ENCODE assay signal across 16 cellular contexts in the genomic region with DNA sequence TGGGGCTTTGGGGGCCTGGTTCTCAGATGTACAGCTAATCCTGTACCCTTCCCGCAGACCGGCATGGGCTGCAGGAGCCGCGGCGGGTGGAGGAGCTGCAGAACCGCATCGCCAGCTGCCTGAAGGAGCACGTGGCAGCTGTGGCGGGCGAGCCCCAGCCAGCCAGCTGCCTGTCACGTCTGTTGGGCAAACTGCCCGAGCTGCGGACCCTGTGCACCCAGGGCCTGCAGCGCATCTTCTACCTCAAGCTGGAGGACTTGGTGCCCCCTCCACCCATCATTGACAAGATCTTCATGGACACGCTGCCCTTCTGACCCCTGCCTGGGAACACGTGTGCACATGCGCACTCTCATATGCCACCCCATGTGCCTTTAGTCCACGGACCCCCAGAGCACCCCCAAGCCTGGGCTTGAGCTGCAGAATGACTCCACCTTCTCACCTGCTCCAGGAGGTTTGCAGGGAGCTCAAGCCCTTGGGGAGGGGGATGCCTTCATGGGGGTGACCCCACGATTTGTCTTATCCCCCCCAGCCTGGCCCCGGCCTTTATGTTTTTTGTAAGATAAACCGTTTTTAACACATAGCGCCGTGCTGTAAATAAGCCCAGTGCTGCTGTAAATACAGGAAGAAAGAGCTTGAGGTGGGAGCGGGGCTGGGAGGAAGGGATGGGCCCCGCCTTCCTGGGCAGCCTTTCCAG. TPM values are rescaled to one million over a fixed set of nuclear protein-coding genes. Genes with fewer than 3 reads are reported as not detected.
DNase-seq lines count a peak whose midpoint lies in the region; TF ChIP-seq lines count a peak whose summit lies in the region.
"Had no signal": no experiment of that assay in that cellular context is flagged by ENCODE, and none has a peak within 500 bp of the region (broad histone marks: within the 10 kb centered on the region; RNA-seq: fewer than 3 reads in every experiment).

No MANE protein-coding gene starts in this region.

- peak overlapping the region; percentile 9 to 100 (median 84) for H3K27ac ChIP-seq in sigmoid colon
- H3K27ac ChIP-seq: colonic mucosa had no signal

- TF ChIP-seq EP300 in sigmoid colon (IDR thresholded peaks at IDR 0.05): no peak

- peaks cover 0 to 65% (median 41%) of the 10 kb centered on the region in 4 donors for H3K4me1 ChIP-seq in sigmoid colon
- H3K4me1 ChIP-seq: HAP-1 had no signal

- no peak for TF ChIP-seq CTCF in fibroblast of the aortic adventitia (IDR thresholded peaks at IDR 0.05; ENCODE audit: insufficient read depth, low read length)
- no peak for TF ChIP-seq CTCF in sigmoid colon (IDR thresholded peaks at IDR 0.05)

- H3K9me3 ChIP-seq in sigmoid colon: no peaks in the 10 kb centered on the region
- H3K9me3 ChIP-seq: colonic mucosa, HAP-1 had no signal

- WGBS in sigmoid colon, 2 donors: 70 to 75% methylated on average over 25 of the region's 25 CpGs

- intact Hi-C loops in sigmoid colon (cut with DNase I): no loop called here

- H3K27me3 ChIP-seq in sigmoid colon: no peaks in the 10 kb centered on the region
- H3K27me3 ChIP-seq: colonic mucosa had no signal

- DNase-seq in NCI-H510A treated with DMSO at 0.1 percent for 48 hours (lab: John Stamatoyannopoulos, UW): peak; percentile 34
- no peak for DNase-seq in NCI-H510A (lab: John Stamatoyannopoulos, UW)
- DNase-seq in NCI-H526 (lab: John Stamatoyannopoulos, UW): peak; percentile 6 to 72
- peak; percentile 53 for DNase-seq in fibroblast of the aortic adventitia (ENCODE audit: low read depth)
- DNase-seq in sigmoid colon: peak; percentile 89
- no peak for DNase-seq in NK-92 (lab: John Stamatoyannopoulos, UW; ENCODE audit: unreplicated experiment)
- no peak for DNase-seq in ecto neural progenitor cell (ENCODE audit: low spot score)
- no peak for DNase-seq in NCI-H146 treated with DMSO at 0.1 percent for 48 hours (lab: John Stamatoyannopoulos, UW; ENCODE audit: unreplicated experiment)
- DNase-seq: activated naive CD8-positive, alpha-beta T cell treated with anti-CD3 and anti-CD28 coated beads for 36 hours; colonic mucosa; DMS79 treated with DMSO at 0.1 percent for 48 hours; foreskin fibroblast; kidney; NCI-H187 had no signal

- H3K4me3 ChIP-seq in fibroblast of the aortic adventitia (ENCODE audit: low read depth, low read length) (no peak overlapping the region), sigmoid colon (no peak overlapping the region)
- H3K4me3 ChIP-seq: colonic mucosa, HAP-1 had no signal

- H3K36me3 ChIP-seq in sigmoid colon: peaks cover 3 to 32% (median 17%) of the 10 kb centered on the region in 4 donors
- H3K36me3 ChIP-seq: colonic mucosa had no signal

- TF ChIP-seq POLR2A in sigmoid colon (IDR thresholded peaks at IDR 0.05): no peak

RNA-seq across cellular contexts. Expression of gene NR4A1, which starts 7.5 kb away (rescaled TPM):
- total RNA-seq in fibroblast of the aortic adventitia (ENCODE audit: low replicate concordance): 0.82 and 3.9 TPM in 2 replicates
- 100 to 1,000 TPM in 3 of 4 donors, 10 to 100 TPM in 1; 41.7 to 276 (median 167) TPM for total RNA-seq in sigmoid colon
- 10 to 100 TPM; 31.2 to 65.9 (median 45.0) TPM for polyA plus RNA-seq in sigmoid colon

RNA-seq across cellular contexts. Expression of gene ATG101, which starts 11.0 kb away (rescaled TPM):
- 41.1 and 89.2 TPM in 2 replicates for total RNA-seq in fibroblast of the aortic adventitia (ENCODE audit: low replicate concordance)
- 10 to 100 TPM; 30.2 to 48.7 (median 38.2) TPM for total RNA-seq in sigmoid colon
- polyA plus RNA-seq in sigmoid colon: 10 to 100 TPM; 58.9 to 64.5 (median 61.7) TPM

RNA-seq across cellular contexts. Expression of gene SMIM41, which starts 20.7 kb away (rescaled TPM):
- 0.27 and 0.98 TPM in 2 replicates for total RNA-seq in fibroblast of the aortic adventitia (ENCODE audit: low replicate concordance)
- 1 to 10 TPM in 2 of 4 donors, under 1 TPM in 1, not detected in 1; 0.41 to 5.7 (median 1.2) TPM for total RNA-seq in sigmoid colon
- under 1 TPM in 1 of 3 donors, not detected in 2; 0.61 TPM for polyA plus RNA-seq in sigmoid colon
- total RNA-seq: activated naive CD8-positive, alpha-beta T cell treated with anti-CD3 and anti-CD28 coated beads for 36 hours; naive thymus-derived CD8-positive, alpha-beta T cell had no signal
- polyA plus RNA-seq: naive thymus-derived CD8-positive, alpha-beta T cell had no signal

RNA-seq across cellular contexts. Expression of gene TAMALIN, which starts 52.0 kb away (rescaled TPM):
- total RNA-seq in fibroblast of the aortic adventitia (ENCODE audit: low replicate concordance) (7.3 TPM in 2 replicates), sigmoid colon (10 to 100 TPM in 2 of 4 donors, 1 to 10 TPM in 2; 9.2 to 11.1 (median 10.1) TPM)
- polyA plus RNA-seq in sigmoid colon: 10 to 100 TPM in 1 of 3 donors, 1 to 10 TPM in 2; 4.2 to 17.0 (median 4.9) TPM

Comparison
In these comparisons a context has a peak if more than half of its experiments do, and no peak if none do; other contexts are left out.
1. DNase-seq: peak in NCI-H510A treated with DMSO at 0.1 percent for 48 hours (single experiment), NCI-H526 (2 of 2), fibroblast of the aortic adventitia (single experiment) and sigmoid colon (single experiment); none in NCI-H510A (single experiment), NK-92 (single experiment), ecto neural progenitor cell (single experiment) and NCI-H146 treated with DMSO at 0.1 percent for 48 hours (single experiment).